11 cellular contexts compared by ENCODE assay signal in genomic region chr2:196159223-196159892, GRCh38. TPM values are rescaled to one million over a fixed set of nuclear protein-coding genes. Genes with fewer than 3 reads are reported as not detected.
DNase-seq lines count a peak whose midpoint lies in the region; ATAC-seq and TF ChIP-seq lines count a peak whose summit lies in the region.
"Had no signal": no experiment of that assay in that cellular context is flagged by ENCODE, and none has a peak within 500 bp of the region (broad histone marks: within the 10 kb centered on the region; RNA-seq: fewer than 3 reads in every experiment).

No MANE protein-coding gene starts in this region.

- H3K4me1 ChIP-seq in GM23248 (ENCODE audit: insufficient read depth) (peaks cover 20% of the 10 kb centered on the region), PC-9 (replicated peaks; ENCODE audit: insufficient read depth) (peaks cover 21% of the 10 kb centered on the region), spleen (peaks cover 16 to 100% (median 92%) of the 10 kb centered on the region in 6 donors)
- H3K4me1 ChIP-seq in effector memory CD4-positive, alpha-beta T cell (ENCODE audit: control insufficient read depth, insufficient read depth, low read length, poor library complexity, severe bottlenecking), result peaks cover 41% of the 10 kb centered on the region

- no peaks in the 10 kb centered on the region for H3K9me3 ChIP-seq in GM23248 (ENCODE audit: low read depth)
- 0 out of 2 replicates have a peak, but pooled peaks cover 4% of the 10 kb centered on the region for H3K9me3 ChIP-seq in PC-9 (ENCODE audit: insufficient read depth, low read depth)
- no peaks in the 10 kb centered on the region for H3K9me3 ChIP-seq in effector memory CD4-positive, alpha-beta T cell (ENCODE audit: control insufficient read depth, low read length)
- no peaks in the 10 kb centered on the region for H3K9me3 ChIP-seq in spleen

- H3K9ac ChIP-seq in GM23248, result no peak overlapping the region

- H3K27ac ChIP-seq in GM23248 (peak overlapping the region; percentile 14), PC-9 (peak overlapping the region; percentile 56), spleen (peak overlapping the region; percentile 70 to 100 (median 98))
- peak overlapping the region; percentile 94 for H3K27ac ChIP-seq in effector memory CD4-positive, alpha-beta T cell (ENCODE audit: insufficient read depth, low read length, poor library complexity, severe bottlenecking)

- in situ Hi-C loops in GM23248 (cut with MboI), result no loop called here

- H3K4me2 ChIP-seq in GM23248 (ENCODE audit: unreplicated experiment) (peak overlapping the region; percentile 77), PC-9 (peak overlapping the region; percentile 51)

- WGBS in GM23248 (ENCODE audit: low coverage in 1 of 2, low lambda C conversion rate in 2 of 2, missing lambda C conversion rate in 2 of 2), 2 experiments, result 97% methylated on average over 5 of the region's 5 CpGs
- 43 to 56% (median 50%) methylated on average over 5 of the region's 5 CpGs for WGBS in spleen, 5 donors

- H3K9me2 ChIP-seq in GM23248 (ENCODE audit: insufficient read depth), result no peaks in the 10 kb centered on the region
- H3K9me2 ChIP-seq in PC-9 (ENCODE audit: insufficient read depth), result no peaks in the 10 kb centered on the region

- H4K20me1 ChIP-seq in GM23248 (ENCODE audit: insufficient read depth) (no peaks in the 10 kb centered on the region), PC-9 (ENCODE audit: insufficient read depth) (no peaks in the 10 kb centered on the region)

- CTCF ChIA-PET in PC-9 (lab: Charles Lee), result no interaction called here

- no peak for DNase-seq in GM23248
- DNase-seq in PC-9, result no peak
- DNase-seq in effector memory CD4-positive, alpha-beta T cell, result no peak
- no peak for DNase-seq in spleen
- DNase-seq in SHP77 (lab: John Stamatoyannopoulos, UW), result no peak
- DNase-seq in NCI-H1436 treated with DMSO at 0.1 percent for 48 hours (lab: John Stamatoyannopoulos, UW), result no peak
- DNase-seq: DMS79, H7, NCI-H1436 had no signal

- H3K27me3 ChIP-seq in GM23248 (replicated peaks; ENCODE audit: insufficient read depth), result no peaks in the 10 kb centered on the region
- no peaks in the 10 kb centered on the region for H3K27me3 ChIP-seq in PC-9 (ENCODE audit: insufficient read depth, low read depth)
- H3K27me3 ChIP-seq in effector memory CD4-positive, alpha-beta T cell (replicated peaks; ENCODE audit: control insufficient read depth, insufficient read depth, low read length, poor library complexity, severe bottlenecking), result no peaks in the 10 kb centered on the region
- no peaks in the 10 kb centered on the region for H3K27me3 ChIP-seq in spleen (replicated peaks in 1 of 7)

- no peak overlapping the region for H2AFZ ChIP-seq in GM23248
- no peak overlapping the region for H2AFZ ChIP-seq in PC-9

- BruUV-seq in PC-9 (replicated peaks; lab: Mats Ljungman, UMichigan), result no TSS peak

- TF ChIP-seq CTCF in PC-9 (conservative IDR thresholded peaks at IDR 0.05) (no peak), spleen (IDR thresholded peaks at IDR 0.05 in 8 of 11, conservative IDR thresholded peaks at IDR 0.05 in 3 of 11) (no peak)

- 0 out of 2 replicates have a peak overlapping the region, but pooled peaks have one; percentile 48 for H3K4me3 ChIP-seq in GM23248
- no peak overlapping the region for H3K4me3 ChIP-seq in PC-9
- peak overlapping the region; percentile 8 for H3K4me3 ChIP-seq in effector memory CD4-positive, alpha-beta T cell (ENCODE audit: insufficient read depth, low read depth, low read length, poor library complexity, severe bottlenecking)
- H3K4me3 ChIP-seq in spleen, result peak overlapping the region in 3 of 8 donors; percentile 14 to 51 (median 17)
- H3K4me3 ChIP-seq: lung had no signal

- TF ChIP-seq POLR2A in spleen (IDR thresholded peaks at IDR 0.05), result no peak

- no peak for ATAC-seq in GM21447 (IDR thresholded peaks at IDR 0.05; ENCODE audit: unreplicated experiment)

- H3F3A ChIP-seq in GM23248 (ENCODE audit: insufficient read depth) (no peaks in the 10 kb centered on the region; the same call in 1 of the 2 replicates), PC-9 (ENCODE audit: insufficient read depth, low read depth) (no peaks in the 10 kb centered on the region)

- H3K36me3 ChIP-seq in GM23248 (ENCODE audit: low read depth) (peaks cover 35% of the 10 kb centered on the region), PC-9 (ENCODE audit: low read depth) (no peaks in the 10 kb centered on the region; the same call in 1 of the 2 replicates), spleen (peaks cover 0 to 93% (median 27%) of the 10 kb centered on the region in 6 donors)
- peaks cover 42% of the 10 kb centered on the region for H3K36me3 ChIP-seq in effector memory CD4-positive, alpha-beta T cell (ENCODE audit: control insufficient read depth, insufficient read depth, low read length)

- H3K79me2 ChIP-seq in GM23248 (ENCODE audit: insufficient read depth) (peaks cover 80% of the 10 kb centered on the region), PC-9 (ENCODE audit: low read depth) (peaks cover 10% of the 10 kb centered on the region)

- POLR2A ChIA-PET in PC-9 (lab: Charles Lee; ENCODE audit: unreplicated experiment), result no interaction called here

- intact Hi-C loops in PC-9 (cut with micrococcal nuclease; ENCODE audit: unreplicated experiment) (no loop called here), spleen (cut with DNase I; ENCODE audit: low total_unique reads) (no loop called here)

RNA-seq across cellular contexts. Expression of gene STK17B, which starts 12.0 kb away (rescaled TPM):
- total RNA-seq in GM23248 (2014; rRNA removed; shearing (Covaris generic)), result 23.6 and 31.0 TPM in 2 replicates
- polyA plus RNA-seq in GM23248 (2016; fragmentation: Nextera tagmentation; extraction: Ambion mirVana) (13.1 and 13.7 TPM in 2 replicates), spleen (10 to 100 TPM; 48.7 to 56.3 (median 51.9) TPM)
- total RNA-seq in PC-9 (2021) (10.8 and 14.9 TPM in 2 replicates), spleen (100 to 1,000 TPM; 171 to 248 (median 196) TPM)

Comparison
In these comparisons a context has a peak if more than half of its experiments do, and no peak if none do; other contexts are left out.
1. H3K27ac ChIP-seq: peak in every context shown above with its lines; median percentile 98 in spleen; 94 in effector memory CD4-positive, alpha-beta T cell; 56 in PC-9; 14 in GM23248.